ENCODE assay signal across 10 cellular contexts in the genomic region with DNA sequence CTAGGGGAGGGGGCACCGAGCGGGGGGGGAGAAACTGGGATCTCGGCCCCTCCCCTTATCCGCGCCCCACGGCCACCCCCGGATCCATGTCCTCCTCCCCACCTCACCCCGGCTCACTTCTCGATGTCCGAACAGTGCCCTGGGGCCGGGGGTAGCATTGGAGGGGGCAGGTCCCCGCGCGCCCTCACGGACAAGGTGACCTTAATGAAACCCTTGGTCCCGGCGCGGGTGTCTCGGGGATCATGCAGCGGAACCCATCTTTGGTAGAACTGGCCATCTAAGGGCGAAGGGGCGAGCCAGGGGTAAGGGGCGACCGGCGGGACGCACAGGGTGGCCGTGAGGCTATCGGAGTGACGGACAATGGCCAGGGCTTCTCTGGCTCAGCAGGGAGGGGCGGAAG. TPM values are rescaled to one million over a fixed set of nuclear protein-coding genes. Genes with fewer than 3 reads are reported as not detected.
DNase-seq lines count a peak whose midpoint lies in the region; ATAC-seq, FAIRE-seq and TF ChIP-seq lines count a peak whose summit lies in the region.
"Had no signal": no experiment of that assay in that cellular context is flagged by ENCODE, and none has a peak within 500 bp of the region (broad histone marks: within the 10 kb centered on the region; RNA-seq: fewer than 3 reads in every experiment).

No MANE protein-coding gene starts in this region.

- H3K9me3 Mint-ChIP-seq in GM23338, result no peaks in the 10 kb centered on the region; the same call in 2 of the 3 replicates
- no peaks in the 10 kb centered on the region for H3K9me3 Mint-ChIP-seq in stimulated activated effector memory CD8-positive, alpha-beta T cell treated with anti-CD3 and anti-CD28 coated beads, Interleukin-12 subunit alpha, Interleukin-12 subunit beta, amount 100 ng/mL, for 72 hours
- H3K9me3 Mint-ChIP-seq: stimulated activated naive CD8-positive, alpha-beta T cell treated with anti-CD3 and anti-CD28 coated beads, Interleukin-15, Interleukin-2, amounts not matched to agents 100 ng/mL and 50 ng/mL, for 24 hours had no signal

- H3K79me2 ChIP-seq in GM23338 (replicated peaks; ENCODE audit: insufficient read depth) (no peaks in the 10 kb centered on the region), K562 (ENCODE audit: control insufficient read depth, insufficient read depth, low read length) (no peaks in the 10 kb centered on the region)

- H3K27ac ChIP-seq in GM23338 (ENCODE audit: low read depth), result no peak overlapping the region
- no peak overlapping the region for H3K27ac ChIP-seq in K562 (ENCODE audit: extremely low read depth, low read depth, low read length)
- H3K27ac ChIP-seq in iPS-20b (ENCODE audit: low read length), result no peak overlapping the region

- H3K9me2 ChIP-seq in GM23338 (ENCODE audit: insufficient read depth), result no peaks in the 10 kb centered on the region

- intact Hi-C loops in K562 (cut with micrococcal nuclease), result loop anchor here (5.0 kb wide), 1 partner anchor 90 kb away; no protein-coding TSS in a partner anchor

- H3K27ac Mint-ChIP-seq in GM23338, result no peak overlapping the region
- no peak overlapping the region for H3K27ac Mint-ChIP-seq in stimulated activated effector memory CD8-positive, alpha-beta T cell treated with anti-CD3 and anti-CD28 coated beads, Interleukin-12 subunit alpha, Interleukin-12 subunit beta, amount 100 ng/mL, for 72 hours
- H3K27ac Mint-ChIP-seq: stimulated activated naive CD8-positive, alpha-beta T cell treated with anti-CD3 and anti-CD28 coated beads, Interleukin-15, Interleukin-2, amounts not matched to agents 100 ng/mL and 50 ng/mL, for 24 hours had no signal

- peaks cover 48% of the 10 kb centered on the region for H3K27me3 ChIP-seq in GM23338 (ENCODE audit: insufficient read depth)
- peaks cover 0 to 22% of the 10 kb centered on the region in 2 experiments; a peak in 3 of 5 replicates for H3K27me3 ChIP-seq in K562 (ENCODE audit: control insufficient read depth in 2 of 2, insufficient read depth in 2 of 2, low read length in 2 of 2)
- H3K27me3 ChIP-seq in iPS-20b (ENCODE audit: insufficient read depth, low read length), result peaks cover 63% of the 10 kb centered on the region

- TF ChIP-seq POLR2A in K562 (conservative IDR thresholded peaks at IDR 0.05), result no peak

- no peaks in the 10 kb centered on the region for H3K9me1 ChIP-seq in K562 (ENCODE audit: control insufficient read depth, insufficient read depth, low read length)

- TF ChIP-seq CTCF in GM23338 (conservative IDR thresholded peaks at IDR 0.05; ENCODE audit: low read depth in 2 of 2), result no peak
- TF ChIP-seq CTCF in K562 (IDR thresholded peaks at IDR 0.05 in 2 of 3, conservative IDR thresholded peaks at IDR 0.05 in 1 of 3; ENCODE audit: insufficient read depth in 2 of 3, low read depth in 1 of 3, low read length in 3 of 3), result no peak

- H3K27me3 Mint-ChIP-seq in GM23338 (ENCODE audit: insufficient read depth, low read depth, poor library complexity), result peaks cover 46% of the 10 kb centered on the region

- no peak for FAIRE-seq in K562 (lab: Jason Lieb, UNC)

- peaks cover 18% of the 10 kb centered on the region for H3K4me1 Mint-ChIP-seq in GM23338
- H3K4me1 Mint-ChIP-seq in stimulated activated effector memory CD8-positive, alpha-beta T cell treated with anti-CD3 and anti-CD28 coated beads, Interleukin-12 subunit alpha, Interleukin-12 subunit beta, amount 100 ng/mL, for 72 hours, result peaks cover 15% of the 10 kb centered on the region

- H3K4me3 ChIP-seq in GM23338 (peak overlapping the region; percentile 80), K562 (peak overlapping the region; percentile 23), iPS-20b (ENCODE audit: low read length) (peak overlapping the region; percentile 74; the same call in 1 of the 2 replicates)

- H3K36me3 Mint-ChIP-seq in GM23338 (ENCODE audit: low read depth), result no peaks in the 10 kb centered on the region; the same call in 1 of the 3 replicates
- no peaks in the 10 kb centered on the region for H3K36me3 Mint-ChIP-seq in stimulated activated effector memory CD8-positive, alpha-beta T cell treated with anti-CD3 and anti-CD28 coated beads, Interleukin-12 subunit alpha, Interleukin-12 subunit beta, amount 100 ng/mL, for 72 hours

- peak overlapping the region; percentile 42; the same call in 2 of the 3 replicates for H3K4me3 Mint-ChIP-seq in GM23338
- peak overlapping the region; percentile 74 for H3K4me3 Mint-ChIP-seq in stimulated activated effector memory CD8-positive, alpha-beta T cell treated with anti-CD3 and anti-CD28 coated beads, Interleukin-12 subunit alpha, Interleukin-12 subunit beta, amount 100 ng/mL, for 72 hours

- ATAC-seq in GM23338 (peak; percentile 3), K562 (no peak; the same call in 2 of the 3 replicates), HG03460 (IDR thresholded peaks at IDR 0.05; ENCODE audit: unreplicated experiment) (no peak), HG03342 (IDR thresholded peaks at IDR 0.05; ENCODE audit: unreplicated experiment) (no peak), HG02885 (IDR thresholded peaks at IDR 0.05; ENCODE audit: poor library complexity, unreplicated experiment) (no peak)
- ATAC-seq in stimulated activated effector memory CD8-positive, alpha-beta T cell treated with anti-CD3 and anti-CD28 coated beads, Interleukin-12 subunit alpha, Interleukin-12 subunit beta, amount 100 ng/mL, for 72 hours, result no peak
- ATAC-seq: HCT116 had no signal

- H3K4me2 ChIP-seq in GM23338, result peak overlapping the region; percentile 97
- peak overlapping the region; percentile 71; the same call in 1 of the 2 replicates for H3K4me2 ChIP-seq in K562 (ENCODE audit: insufficient read depth, low read length)

- no peak for TF ChIP-seq RAD21 in K562 (CRISPR knock-in tag; conservative IDR thresholded peaks at IDR 0.05 in 1 of 2, IDR thresholded peaks at IDR 0.05 in 1 of 2)

- TF ChIP-seq EP300 in K562 (IDR thresholded peaks at IDR 0.05; ENCODE audit: low read length), result no peak

- no peaks in the 10 kb centered on the region for H4K20me1 ChIP-seq in GM23338 (replicated peaks; ENCODE audit: insufficient read depth)
- no peaks in the 10 kb centered on the region for H4K20me1 ChIP-seq in K562 (replicated peaks; ENCODE audit: control insufficient read depth, insufficient read depth, low read length)

- POLR2A ChIA-PET in K562 (lab: Yijun Ruan, JAX), result interaction anchor here (1.1 kb wide), 1 partner anchor 14 kb away, joined by 4 read pairs; a partner anchor contains a TSS

- DNase-seq in GM23338 (ENCODE audit: low spot score) (no peak), K562 (ENCODE audit: extremely low read depth in 1 of 4, low spot score in 3 of 4) (no peak), RPMI8226 (no peak)
- no peak for DNase-seq in stimulated activated effector memory CD8-positive, alpha-beta T cell treated with anti-CD3 and anti-CD28 coated beads, Interleukin-12 subunit alpha, Interleukin-12 subunit beta, amount 100 ng/mL, for 72 hours (ENCODE audit: low spot score in 2 of 2)

- in situ Hi-C loops in K562 (cut with MboI), result no loop called here

- CTCF ChIA-PET in K562 (lab: Yijun Ruan, JAX; ENCODE audit: low intra/inter-chr PET ratio), result no interaction called here

- H3K9me3 ChIP-seq in K562 (replicated peaks; ENCODE audit: control insufficient read depth, insufficient read depth, low read depth, low read length) (no peaks in the 10 kb centered on the region), iPS-20b (ENCODE audit: insufficient read depth, low read depth, low read length) (no peaks in the 10 kb centered on the region; the same call in 1 of the 2 replicates)

- H3K4me1 ChIP-seq in GM23338 (ENCODE audit: insufficient read depth), result peaks cover 4% of the 10 kb centered on the region
- peaks cover 3 to 33% of the 10 kb centered on the region in 2 experiments for H3K4me1 ChIP-seq in K562 (replicated peaks in 1 of 2; ENCODE audit: control insufficient read depth in 2 of 2, insufficient read depth in 2 of 2, low read length in 2 of 2)
- H3K4me1 ChIP-seq in iPS-20b (ENCODE audit: insufficient read depth, low read length), result no peaks in the 10 kb centered on the region

- H3K9ac ChIP-seq in K562 (ENCODE audit: insufficient read depth in 1 of 2, low read depth in 2 of 2, low read length in 2 of 2) (peak overlapping the region; percentile 52 to 94; a peak in 3 of 4 replicates), iPS-20b (ENCODE audit: low read depth, low read length) (no peak overlapping the region)

- H3F3A ChIP-seq in GM23338 (replicated peaks; ENCODE audit: low read depth), result no peaks in the 10 kb centered on the region

- H2AFZ ChIP-seq in GM23338 (peak overlapping the region; percentile 98), K562 (ENCODE audit: low read depth, low read length) (peak overlapping the region; percentile 71)

- WGBS in K562 (ENCODE audit: insufficient coverage, low coverage, missing lambda C conversion rate), result 76% methylated on average over 19 of the region's 30 CpGs

- H3K36me3 ChIP-seq in GM23338 (ENCODE audit: insufficient read depth), result no peaks in the 10 kb centered on the region
- no peaks in the 10 kb centered on the region for H3K36me3 ChIP-seq in K562 (ENCODE audit: control insufficient read depth, insufficient read depth, low read length)
- no peaks in the 10 kb centered on the region for H3K36me3 ChIP-seq in iPS-20b (ENCODE audit: insufficient read depth, low read depth, low read length)

- BruUV-seq in K562 (replicated peaks; lab: Mats Ljungman, UMichigan), result no TSS peak

TF ChIP-seq in GM23338, 12 proteins besides CTCF, POLR2A, EP300 and RAD21 (continues in another document):
- TF ChIP-seq EZH2 (IDR thresholded peaks at IDR 0.05; ENCODE audit: low read depth, unreplicated experiment), result no peak

RNA-seq across cellular contexts. Expression of a gene that starts 13.6 kb away (rescaled TPM):
- total RNA-seq in GM23338 (2014; rRNA removed; shearing (Covaris generic)), result 0.39 and 2.7 TPM in 2 replicates
- polyA plus RNA-seq in GM23338 (2016; fragmentation: Nextera tagmentation; extraction: Ambion mirVana), result 2.9 and 3.8 TPM in 2 replicates
- 15.2 and 38.2 TPM in 2 replicates for total RNA-seq in K562 (2011; cell fraction: chromatin; rRNA removed; ENCODE audit: low replicate concordance)
- 39.1 and 46.2 TPM in 2 replicates for total RNA-seq in K562 (2011; cell fraction: nucleolus; rRNA removed)
- total RNA-seq in K562 (2011; cell fraction: nucleoplasm; rRNA removed), result 21.6 and 29.9 TPM in 2 replicates
- total RNA-seq in K562 (2014; rRNA removed), result 5.3 and 6.4 TPM in 2 replicates
- 2.0 and 2.8 TPM in 2 replicates for total RNA-seq in K562 (2014; rRNA removed; fragmentation: Illumina TruSeq; extraction: Trizol)
- 1.5 and 3.4 TPM in 2 replicates for total RNA-seq in K562 (2015; rRNA removed; fragmentation: Illumina TruSeq; extraction: Trizol)
- 7.2 and 9.6 TPM in 2 replicates for total RNA-seq in K562 (2021)
- polyA plus RNA-seq in K562 (2011; rRNA removed), result 11.4 and 12.2 TPM in 2 replicates
- polyA plus RNA-seq in K562 (2011; cell fraction: cytosol; rRNA removed), result 16.4 and 27.9 TPM in 2 replicates
- polyA plus RNA-seq in K562 (2011; cell fraction: nucleus; rRNA removed), result 79.8 and 97.3 TPM in 2 replicates
- 9.4 and 16.3 TPM in 2 replicates for polyA plus RNA-seq in K562 (2012)
- 3.0 and 3.6 TPM in 2 replicates for polyA plus RNA-seq in K562 (2014; fragmentation: Illumina TruSeq; extraction: Trizol)
- polyA plus RNA-seq in K562 (2014; fragmentation: Nextera tagmentation; extraction: Ambion mirVana), result 1 to 10 TPM; 1.6 to 4.6 TPM
- polyA plus RNA-seq in K562 (2014; rRNA removed), result 6.8 and 8.4 TPM in 2 replicates
- polyA minus RNA-seq in K562 (2011; rRNA and poly(A)+ RNA removed), result 1.6 and 3.6 TPM in 2 replicates
- 4.5 and 7.3 TPM in 2 replicates for polyA minus RNA-seq in K562 (2011; cell fraction: cytosol; rRNA and poly(A)+ RNA removed)
- 11.2 and 12.4 TPM in 2 replicates for polyA minus RNA-seq in K562 (2011; cell fraction: nucleus; rRNA and poly(A)+ RNA removed)

Comparison
In these comparisons a context has a peak if more than half of its experiments do, and no peak if none do; other contexts are left out.
1. H3K4me3 ChIP-seq: peak in every context shown above with its lines; median percentile 80 in GM23338; 74 in iPS-20b; 23 in K562.